8 cellular contexts compared by ENCODE assay signal in genomic region chr5:180090098-180090768, GRCh38. TPM values are rescaled to one million over a fixed set of nuclear protein-coding genes. Genes with fewer than 3 reads are reported as not detected.
DNase-seq lines count a peak whose midpoint lies in the region; ATAC-seq, FAIRE-seq and TF ChIP-seq lines count a peak whose summit lies in the region.

No MANE protein-coding gene starts in this region.

- peak overlapping the region; percentile 50 for H2AFZ ChIP-seq in HepG2 (ENCODE audit: low read length)

- H3K27ac Mint-ChIP-seq in activated CD4-positive, alpha-beta T cell treated with anti-CD3 and anti-CD28 coated beads, Interleukin-2, amount 10 ng/mL, durations not matched to agents 7 days and 5 days: peak overlapping the region; percentile 57
- peak overlapping the region; percentile 92 for H3K27ac Mint-ChIP-seq in dendritic cell treated with granulocyte-macrophage colony-stimulating factor and Interleukin-4, amounts not matched to agents 40 ng/mL and 50 ng/mL, for 4 days

- H3K27me3 Mint-ChIP-seq in activated CD4-positive, alpha-beta T cell treated with anti-CD3 and anti-CD28 coated beads, Interleukin-2, amount 10 ng/mL, durations not matched to agents 7 days and 5 days: peaks cover 8% of the 10 kb centered on the region
- H3K27me3 Mint-ChIP-seq in dendritic cell treated with granulocyte-macrophage colony-stimulating factor and Interleukin-4, amounts not matched to agents 40 ng/mL and 50 ng/mL, for 4 days: peaks cover 3% of the 10 kb centered on the region

- DNase-seq in NCI-H1417 (lab: John Stamatoyannopoulos, UW) (peak; percentile 28 to 46 (median 36)), NCI-H1417 treated with DMSO at 0.1 percent for 48 hours (lab: John Stamatoyannopoulos, UW) (no peak), NCI-H1092 (lab: John Stamatoyannopoulos, UW) (peak; percentile 21), HepG2 (ENCODE audit: low spot score) (peak; percentile 36)
- DNase-seq in activated CD4-positive, alpha-beta T cell treated with anti-CD3 and anti-CD28 coated beads, Interleukin-2, amount 10 ng/mL, durations not matched to agents 7 days and 5 days: peak; percentile 58
- peak; percentile 70 to 85 for DNase-seq in stimulated activated CD4-positive, alpha-beta T cell treated with anti-CD3 and anti-CD28 coated beads, Interleukin-2, amount 100 ng/mL, for 48 hours

- H3K9ac ChIP-seq in HepG2 (ENCODE audit: insufficient read depth, low read depth, low read length): peak overlapping the region; percentile 34; the same call in 1 of the 2 replicates

- no peak for FAIRE-seq in HepG2 (lab: Jason Lieb, UNC)

- H4K20me1 ChIP-seq in HepG2 (ENCODE audit: insufficient read depth, low read length): no peaks in the 10 kb centered on the region

- no TSS peak for BruUV-seq in HepG2 (replicated peaks; lab: Mats Ljungman, UMichigan)

- peak overlapping the region; percentile 62 for H3K4me2 ChIP-seq in HepG2 (ENCODE audit: low read depth, low read length)

- no peak for TF ChIP-seq EP300 in HepG2 (IDR thresholded peaks at IDR 0.05; ENCODE audit: low read depth in 2 of 2, low read length in 2 of 2)
- TF ChIP-seq EP300 in HepG2 (CRISPR knock-in tag; IDR thresholded peaks at IDR 0.05; ENCODE audit: borderline replicate concordance): no peak

- ATAC-seq in HepG2 (peak; percentile 82), GM21737 (IDR thresholded peaks at IDR 0.05; ENCODE audit: unreplicated experiment) (no peak)

- peak overlapping the region; percentile 34 to 59 (median 52); a peak in 4 of 6 replicates for H3K4me3 ChIP-seq in HepG2 (replicated peaks in 1 of 3; ENCODE audit: insufficient read depth in 1 of 3, low read depth in 2 of 3, low read length in 3 of 3)

- H3K4me1 Mint-ChIP-seq in activated CD4-positive, alpha-beta T cell treated with anti-CD3 and anti-CD28 coated beads, Interleukin-2, amount 10 ng/mL, durations not matched to agents 7 days and 5 days: peaks cover 24% of the 10 kb centered on the region
- peaks cover 60% of the 10 kb centered on the region for H3K4me1 Mint-ChIP-seq in dendritic cell treated with granulocyte-macrophage colony-stimulating factor and Interleukin-4, amounts not matched to agents 40 ng/mL and 50 ng/mL, for 4 days (ENCODE audit: low read depth)

- H3K9me3 Mint-ChIP-seq in activated CD4-positive, alpha-beta T cell treated with anti-CD3 and anti-CD28 coated beads, Interleukin-2, amount 10 ng/mL, durations not matched to agents 7 days and 5 days: no peaks in the 10 kb centered on the region
- H3K9me3 Mint-ChIP-seq in dendritic cell treated with granulocyte-macrophage colony-stimulating factor and Interleukin-4, amounts not matched to agents 40 ng/mL and 50 ng/mL, for 4 days: no peaks in the 10 kb centered on the region

- WGBS in HepG2 (ENCODE audit: low lambda C conversion rate): 36% methylated on average over 35 of the region's 58 CpGs

- intact Hi-C loops in dendritic cell treated with granulocyte-macrophage colony-stimulating factor and Interleukin-4, amounts not matched to agents 40 ng/mL and 50 ng/mL, for 4 days (cut with micrococcal nuclease): loop anchor here (2.0 to 5.0 kb wide), 2 partner anchors 19 to 288 kb away; partner anchors contain the start of gene RNF130
- intact Hi-C loops in HepG2 (cut with micrococcal nuclease; ENCODE audit: unreplicated experiment): loop anchor here (1.0 to 2.0 kb wide), 3 partner anchors 181 to 327 kb away; partner anchors contain the start of gene MRNIP

- H3K4me3 Mint-ChIP-seq in activated CD4-positive, alpha-beta T cell treated with anti-CD3 and anti-CD28 coated beads, Interleukin-2, amount 10 ng/mL, durations not matched to agents 7 days and 5 days: peak overlapping the region; percentile 62
- H3K4me3 Mint-ChIP-seq in dendritic cell treated with granulocyte-macrophage colony-stimulating factor and Interleukin-4, amounts not matched to agents 40 ng/mL and 50 ng/mL, for 4 days: peak overlapping the region; percentile 88

- in situ Hi-C loops in HepG2 (cut with HindIII; ENCODE audit: extremely low pct_ligation_motif_present, low pct_unique_long_range_greater_than_20kb): loop anchor here (25.0 kb wide), 1 partner anchor 328 kb away; no protein-coding TSS in a partner anchor

- no peak for TF ChIP-seq RAD21 in HepG2 (CRISPR knock-in tag; IDR thresholded peaks at IDR 0.05)

- TF ChIP-seq CTCF in HepG2 (CRISPR knock-in tag; IDR thresholded peaks at IDR 0.05): peak; percentile 72

- POLR2A ChIA-PET in activated CD4-positive, alpha-beta T cell treated with anti-CD3 and anti-CD28 coated beads, Interleukin-2, amount 10 ng/mL, durations not matched to agents 7 days and 5 days (lab: Charles Lee): no interaction called here
- POLR2A ChIA-PET in HepG2 (lab: Yijun Ruan, JAX): no interaction called here

- no peaks in the 10 kb centered on the region for H3K9me3 ChIP-seq in HepG2 (ENCODE audit: low read length)

- H3K79me2 ChIP-seq in HepG2 (ENCODE audit: insufficient read depth, low read length): no peaks in the 10 kb centered on the region

- CTCF ChIA-PET in activated CD4-positive, alpha-beta T cell treated with anti-CD3 and anti-CD28 coated beads, Interleukin-2, amount 10 ng/mL, durations not matched to agents 7 days and 5 days (lab: Charles Lee): interaction anchor here (0.5 to 4.2 kb wide), 6 partner anchors 10 to 296 kb away, joined by 3 to 19 read pairs (median 3); partner anchors contain the start of gene LTC4S
- CTCF ChIA-PET in HepG2 (lab: Yijun Ruan, JAX; ENCODE audit: low intra/inter-chr PET ratio, low total read pairs): interaction anchor here (0.6 to 1.6 kb wide), 2 partner anchors 85 to 219 kb away, joined by 3 to 5 read pairs; no protein-coding TSS in a partner anchor

- H3K4me1 ChIP-seq in HepG2 (ENCODE audit: insufficient read depth, low read length): peaks cover 14% of the 10 kb centered on the region; the same call in 1 of the 2 replicates

- no peak overlapping the region for H3K27ac ChIP-seq in HepG2 (ENCODE audit: extremely low read length, insufficient read depth, low read length)

- no peaks in the 10 kb centered on the region for H3K36me3 Mint-ChIP-seq in activated CD4-positive, alpha-beta T cell treated with anti-CD3 and anti-CD28 coated beads, Interleukin-2, amount 10 ng/mL, durations not matched to agents 7 days and 5 days (ENCODE audit: low read depth)
- no peaks in the 10 kb centered on the region for H3K36me3 Mint-ChIP-seq in dendritic cell treated with granulocyte-macrophage colony-stimulating factor and Interleukin-4, amounts not matched to agents 40 ng/mL and 50 ng/mL, for 4 days (ENCODE audit: low read depth)

- H3K36me3 ChIP-seq in HepG2 (replicated peaks in 1 of 2; ENCODE audit: control insufficient read depth in 1 of 2, insufficient read depth in 2 of 2, low read length in 2 of 2): no peaks in the 10 kb centered on the region

- TF ChIP-seq POLR2A in HepG2 (IDR thresholded peaks at IDR 0.05; ENCODE audit: insufficient read depth in 1 of 2, low read depth in 2 of 2, low read length in 2 of 2): no peak

- H3K27me3 ChIP-seq in HepG2 (ENCODE audit: control insufficient read depth in 1 of 2, insufficient read depth in 2 of 2, low read length in 2 of 2): peaks cover 1 to 4% of the 10 kb centered on the region in 2 experiments; a peak in 3 of 5 replicates

TF ChIP-seq in HepG2, 621 proteins besides CTCF, POLR2A, EP300 and RAD21 (continues in another document):
- 0 out of 2 replicates have a peak, but pooled peaks have one; percentile 27 for TF ChIP-seq ISL2 (CRISPR knock-in tag; IDR thresholded peaks at IDR 0.05)
- TF ChIP-seq ZNF788 (CRISPR knock-in tag; IDR thresholded peaks at IDR 0.05; ENCODE audit: borderline replicate concordance): peak; percentile 35; the same call in 1 of the 2 replicates
- TF ChIP-seq, protein P1, sequence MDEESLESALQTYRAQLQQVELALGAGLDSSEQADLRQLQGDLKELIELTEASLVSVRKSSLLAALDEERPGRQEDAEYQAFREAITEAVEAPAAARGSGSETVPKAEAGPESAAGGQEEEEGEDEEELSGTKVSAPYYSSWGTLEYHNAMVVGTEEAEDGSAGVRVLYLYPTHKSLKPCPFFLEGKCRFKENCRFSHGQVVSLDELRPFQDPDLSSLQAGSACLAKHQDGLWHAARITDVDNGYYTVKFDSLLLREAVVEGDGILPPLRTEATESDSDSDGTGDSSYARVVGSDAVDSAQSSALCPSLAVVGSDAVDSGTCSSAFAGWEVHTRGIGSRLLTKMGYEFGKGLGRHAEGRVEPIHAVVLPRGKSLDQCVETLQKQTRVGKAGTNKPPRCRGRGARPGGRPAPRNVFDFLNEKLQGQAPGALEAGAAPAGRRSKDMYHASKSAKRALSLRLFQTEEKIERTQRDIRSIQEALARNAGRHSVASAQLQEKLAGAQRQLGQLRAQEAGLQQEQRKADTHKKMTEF (CRISPR knock-in tag; IDR thresholded peaks at IDR 0.05): peak; percentile 51; the same call in 1 of the 2 replicates
- peak; percentile 69 for TF ChIP-seq SP5 (CRISPR knock-in tag; IDR thresholded peaks at IDR 0.05; ENCODE audit: borderline replicate concordance, low read depth)
- TF ChIP-seq ASH2L (IDR thresholded peaks at IDR 0.05; ENCODE audit: insufficient read length, low read depth, low read length): no peak

RNA-seq across cellular contexts. Expression of gene RNF130, which starts 18.7 kb away (rescaled TPM):
- total RNA-seq in activated CD4-positive, alpha-beta T cell treated with anti-CD3 and anti-CD28 coated beads, Interleukin-2, amount 10 ng/mL, durations not matched to agents 7 days and 5 days: 1 to 10 TPM; 3.8 to 4.3 TPM
- 21.3 and 28.2 TPM in 2 replicates for total RNA-seq in HepG2 (2016; rRNA removed; fragmentation: Illumina TruSeq; extraction: Trizol)
- 51.1 and 56.5 TPM in 2 replicates for total RNA-seq in HepG2 (2016; cell fraction: cytosol; rRNA removed; fragmentation: Illumina TruSeq; extraction: Trizol; ENCODE audit: low read depth)
- 20.7 and 27.0 TPM in 2 replicates for total RNA-seq in HepG2 (2016; cell fraction: insoluble cytoplasmic fraction; rRNA removed; fragmentation: Illumina TruSeq; extraction: Trizol)
- 71.6 and 78.1 TPM in 2 replicates for total RNA-seq in HepG2 (2016; cell fraction: membrane; rRNA removed; fragmentation: Illumina TruSeq; extraction: Trizol)
- 19.2 and 22.9 TPM in 2 replicates for total RNA-seq in HepG2 (2016; cell fraction: nucleus; rRNA removed; fragmentation: Illumina TruSeq; extraction: Trizol)
- polyA plus RNA-seq in HepG2 (2011; rRNA removed): 25.9 and 28.3 TPM in 2 replicates
- polyA plus RNA-seq in HepG2 (2011; cell fraction: cytosol; rRNA removed): 21.0 and 26.9 TPM in 2 replicates
- 10.8 and 12.4 TPM in 2 replicates for polyA plus RNA-seq in HepG2 (2011; cell fraction: nucleus; rRNA removed)
- 21.3 and 23.0 TPM in 2 replicates for polyA plus RNA-seq in HepG2 (2012)
- polyA plus RNA-seq in HepG2 (2016; cell fraction: cytosol; fragmentation: Illumina TruSeq; extraction: Trizol; ENCODE audit: low read depth): 78.2 and 88.6 TPM in 2 replicates
- 31.6 and 34.3 TPM in 2 replicates for polyA plus RNA-seq in HepG2 (2016; cell fraction: insoluble cytoplasmic fraction; fragmentation: Illumina TruSeq; extraction: Trizol; ENCODE audit: low read depth)
- 86.4 and 87.9 TPM in 2 replicates for polyA plus RNA-seq in HepG2 (2016; cell fraction: membrane; fragmentation: Illumina TruSeq; extraction: Trizol; ENCODE audit: low read depth)
- polyA plus RNA-seq in HepG2 (2016; cell fraction: nucleus; fragmentation: Illumina TruSeq; extraction: Trizol; ENCODE audit: insufficient read depth, low read depth): 38.8 and 41.1 TPM in 2 replicates
- polyA minus RNA-seq in HepG2 (2011; rRNA and poly(A)+ RNA removed; ENCODE audit: low replicate concordance): 12.5 and 16.7 TPM in 2 replicates
- polyA minus RNA-seq in HepG2 (2011; cell fraction: cytosol; rRNA and poly(A)+ RNA removed): 12.9 and 13.1 TPM in 2 replicates
- polyA minus RNA-seq in HepG2 (2011; cell fraction: nucleus; rRNA and poly(A)+ RNA removed): 18.3 and 20.1 TPM in 2 replicates
